8 cellular contexts compared by ENCODE assay signal in the genomic region with DNA sequence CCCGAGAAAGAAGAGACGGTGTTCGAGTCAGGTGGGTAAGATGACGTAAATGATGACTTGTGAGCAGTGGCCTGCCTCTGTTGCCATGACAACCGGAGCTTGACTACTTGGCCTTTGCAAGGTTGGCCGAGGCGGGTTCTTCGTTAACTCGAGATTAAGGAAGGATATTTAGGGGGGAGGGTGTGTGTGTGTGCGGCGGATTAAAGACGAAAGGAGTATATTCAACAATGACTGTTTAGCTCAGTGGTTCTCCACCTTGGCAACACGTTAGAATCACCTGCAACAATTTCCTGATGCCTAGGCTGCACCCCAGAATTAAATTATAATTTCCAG.
DNase-seq lines count a peak whose midpoint lies in the region; ATAC-seq and FAIRE-seq lines count a peak whose summit lies in the region.

No MANE protein-coding gene starts in this region.

- DNase-seq in ACHN: peak; percentile 82
- peak; percentile 56 for DNase-seq in HTR-8/SVneo (ENCODE audit: insufficient read length, low spot score)
- peak; percentile 58 for DNase-seq in RPMI8226
- DNase-seq in activated naive CD4-positive, alpha-beta T cell treated with anti-CD3 and anti-CD28 coated beads, Interleukin-2, amount 50 U/mL, for 16 hours: peak; percentile 70
- peak; percentile 89 for DNase-seq in globus pallidus (ENCODE audit: low spot score)
- DNase-seq in non-pigmented ciliary epithelial cell (ENCODE audit: low read depth): peak; percentile 73
- DNase-seq in substantia nigra (lab: John Stamatoyannopoulos, UW): peak in 48 of 49 donors; percentile 5 to 97 (median 70)

- in situ Hi-C loops in ACHN (cut with HindIII; ENCODE audit: low pct_ligation_motif_present, low pct_unique_long_range_greater_than_20kb, low sequenced_read_pairs): no loop called here

- H3K27ac ChIP-seq in substantia nigra (ENCODE audit: low read depth, low read length, poor library complexity, severe bottlenecking): peak overlapping the region; percentile 94

- peak; percentile 58 for ATAC-seq in GM18907 (IDR thresholded peaks at IDR 0.05; ENCODE audit: unreplicated experiment)

- peak; percentile 28 for FAIRE-seq in HTR-8/SVneo (lab: Jason Lieb, UNC)

Comparison
In these comparisons a context has a peak if more than half of its experiments do, and no peak if none do; other contexts are left out.
1. Peak in every context shown above with its lines: DNase-seq, ATAC-seq and H3K27ac ChIP-seq.